8 cellular contexts compared by ENCODE assay signal in the genomic region with DNA sequence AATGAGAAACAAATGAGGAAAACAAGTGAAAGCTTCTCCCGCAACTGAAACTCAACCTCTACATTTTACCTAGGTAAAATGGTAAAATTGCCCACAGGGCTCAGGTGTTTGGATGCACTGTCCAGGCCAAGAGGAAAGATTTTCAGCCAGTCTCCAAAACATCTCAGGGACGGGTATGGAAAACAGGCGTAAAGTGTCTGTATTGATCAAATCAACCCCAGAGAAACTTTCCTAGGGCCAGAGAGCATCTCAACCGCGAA. TPM values are rescaled to one million over a fixed set of nuclear protein-coding genes. Genes with fewer than 3 reads are reported as not detected.
A peak's percentile ranks its signal among the peaks of the same experiment; 100 is the strongest.
DNase-seq lines count a peak whose midpoint lies in the region; ATAC-seq and TF ChIP-seq lines count a peak whose summit lies in the region.

No MANE protein-coding gene starts in this region.

- no peaks in the 10 kb centered on the region for H3K27me3 ChIP-seq in left ventricle myocardium inferior (ENCODE audit: low read depth)
- H3K27me3 ChIP-seq in mesendoderm (ENCODE audit: insufficient read depth, low read length, poor library complexity), result no peaks in the 10 kb centered on the region

- intact Hi-C loops in left ventricle myocardium inferior (cut with micrococcal nuclease), result no loop called here
- intact Hi-C loops in Right ventricle myocardium inferior (cut with DNase I), result no loop called here

- WGBS in mesendoderm (ENCODE audit: extremely low coverage, insufficient coverage, low lambda C conversion rate), result no CpG with 5 or more reads among the region's 5 CpGs

- no peak for DNase-seq in left ventricle myocardium inferior
- DNase-seq in Right ventricle myocardium inferior (ENCODE audit: missing footprints), result no peak
- DNase-seq in astrocyte of the spinal cord (ENCODE audit: low read depth, low spot score), result no peak
- DNase-seq in mesendoderm, result no peak
- DNase-seq in dermis blood vessel endothelial cell, result no peak
- no peak for DNase-seq in EL

- ATAC-seq in Right ventricle myocardium inferior, result no peak
- no peak for ATAC-seq in GM18498 (IDR thresholded peaks at IDR 0.05; ENCODE audit: unreplicated experiment)
- ATAC-seq in GM19463 (IDR thresholded peaks at IDR 0.05; ENCODE audit: unreplicated experiment), result no peak

- peak overlapping the region; percentile 89 for H3K27ac ChIP-seq in left ventricle myocardium inferior (replicated peaks)
- no peak overlapping the region for H3K27ac ChIP-seq in mesendoderm (ENCODE audit: low read depth, low read length)

- H3K36me3 ChIP-seq in left ventricle myocardium inferior (peaks cover 15% of the 10 kb centered on the region), mesendoderm (ENCODE audit: control insufficient read depth, insufficient read depth, low read length) (no peaks in the 10 kb centered on the region)

- no peaks in the 10 kb centered on the region for H3K9me3 ChIP-seq in left ventricle myocardium inferior (replicated peaks)

- peak overlapping the region; percentile 87 for H3K4me3 ChIP-seq in left ventricle myocardium inferior
- peak overlapping the region; percentile 96 for H3K4me3 ChIP-seq in astrocyte of the spinal cord (ENCODE audit: low read depth, low read length)
- no peak overlapping the region for H3K4me3 ChIP-seq in mesendoderm (ENCODE audit: low read length)

- H3K56ac ChIP-seq in mesendoderm (ENCODE audit: low read length), result peak overlapping the region; percentile 45

- peaks cover 11% of the 10 kb centered on the region for H3K79me2 ChIP-seq in mesendoderm (ENCODE audit: control insufficient read depth, insufficient read depth, low read length)

- H3K9ac ChIP-seq in mesendoderm (ENCODE audit: low read length), result peak overlapping the region; percentile 27

- H2BK120ac ChIP-seq in mesendoderm (ENCODE audit: low read depth, low read length), result no peak overlapping the region

- H2AK5ac ChIP-seq in mesendoderm (ENCODE audit: low read length), result no peak overlapping the region

- no peak for TF ChIP-seq CTCF in left ventricle myocardium inferior (IDR thresholded peaks at IDR 0.05; ENCODE audit: borderline replicate concordance)
- no peak for TF ChIP-seq CTCF in astrocyte of the spinal cord (IDR thresholded peaks at IDR 0.05; ENCODE audit: low read depth, low read length)

- H3K4me2 ChIP-seq in mesendoderm (ENCODE audit: low read length), result peak overlapping the region; percentile 28

- no peak overlapping the region for H4K5ac ChIP-seq in mesendoderm (ENCODE audit: low read length)

- H3K79me1 ChIP-seq in mesendoderm (ENCODE audit: low read length), result peaks cover 3% of the 10 kb centered on the region

- H2BK15ac ChIP-seq in mesendoderm (replicated peaks; ENCODE audit: low read depth), result no peak overlapping the region

- H3K18ac ChIP-seq in mesendoderm (ENCODE audit: low read length), result no peak overlapping the region

- H3K4ac ChIP-seq in mesendoderm (ENCODE audit: low read depth, low read length), result no peak overlapping the region

- peaks cover 38% of the 10 kb centered on the region for H3K4me1 ChIP-seq in left ventricle myocardium inferior
- no peaks in the 10 kb centered on the region for H3K4me1 ChIP-seq in mesendoderm (ENCODE audit: control insufficient read depth, low read depth, low read length)

- H3K23ac ChIP-seq in mesendoderm (ENCODE audit: low read length), result no peak overlapping the region

- in situ Hi-C loops in astrocyte of the spinal cord (cut with HindIII; ENCODE audit: low sequenced_read_pairs), result no loop called here

- H4K8ac ChIP-seq in mesendoderm (ENCODE audit: low read depth, low read length), result no peak overlapping the region

- no peak overlapping the region for H2BK5ac ChIP-seq in mesendoderm (ENCODE audit: low read length)

RNA-seq across cellular contexts. Expression of gene HAT1, which starts 0.4 kb away (rescaled TPM):
- total RNA-seq in left ventricle myocardium inferior, result 31.0 TPM
- total RNA-seq in Right ventricle myocardium inferior, result 34.8 TPM
- 91.5 TPM for polyA plus RNA-seq in mesendoderm (2013, experiment 1 of 2)
- 98.8 TPM for polyA plus RNA-seq in mesendoderm (2013, experiment 2 of 2)
- total RNA-seq in dermis blood vessel endothelial cell, result 36.8 and 60.2 TPM in 2 replicates

RNA-seq across cellular contexts. Expression of gene SLC25A12, which starts 27.9 kb away (rescaled TPM):
- total RNA-seq in left ventricle myocardium inferior, result 110 TPM
- 106 TPM for total RNA-seq in Right ventricle myocardium inferior
- polyA plus RNA-seq in mesendoderm (2013, experiment 1 of 2), result 4.0 TPM
- polyA plus RNA-seq in mesendoderm (2013, experiment 2 of 2), result 4.1 TPM
- total RNA-seq in dermis blood vessel endothelial cell, result 12.1 and 14.9 TPM in 2 replicates
